ENCODE assay signal across 8 cellular contexts in genomic region chr15:78979456-78980320, GRCh38. TPM values are rescaled to one million over a fixed set of nuclear protein-coding genes. Genes with fewer than 3 reads are reported as not detected.
A peak's percentile ranks its signal among the peaks of the same experiment; 100 is the strongest.
DNase-seq lines count a peak whose midpoint lies in the region; ATAC-seq and TF ChIP-seq lines count a peak whose summit lies in the region.

No MANE protein-coding gene starts in this region.

- intact Hi-C loops in dorsolateral prefrontal cortex (cut with DNase I) (no loop called here), thyroid gland (cut with DNase I) (no loop called here)

- peak; percentile 95 for ATAC-seq in SK-N-SH treated with all-trans-retinoic acid at 6 μM for 48 hours
- peak; percentile 21 for ATAC-seq in lung (ENCODE audit: insufficient read depth, low FRiP score)
- no peak for ATAC-seq in GM21528 (IDR thresholded peaks at IDR 0.05; ENCODE audit: low FRiP score, unreplicated experiment)

- H3K4me3 ChIP-seq in dorsolateral prefrontal cortex (no peak overlapping the region), lung (no peak overlapping the region), thyroid gland (replicated peaks in 1 of 3) (no peak overlapping the region)

- peak; percentile 61 for DNase-seq in activated CD8-positive, alpha-beta memory T cell treated with anti-CD3 and anti-CD28 coated beads for 24 hours
- no peak for DNase-seq in activated CD8-positive, alpha-beta memory T cell treated with anti-CD3 and anti-CD28 coated beads, Interleukin-2, amount 50 U/mL, for 48 hours
- DNase-seq in LoVo (ENCODE audit: low spot score) (peak; percentile 74), dorsolateral prefrontal cortex (peak in 7 of 10 donors; percentile 39 to 72 (median 54)), lung (ENCODE audit: low spot score) (peak; percentile 69), thyroid gland (peak; percentile 63 to 69)

- WGBS in lung, 2 donors, result 60 to 69% methylated on average over 17 of the region's 17 CpGs
- WGBS in thyroid gland, 2 donors, result 60 to 66% methylated on average over 15 to 16 of the region's 17 CpGs

- H3K27me3 ChIP-seq in dorsolateral prefrontal cortex (no peaks in the 10 kb centered on the region), lung (ENCODE audit: control insufficient read depth, insufficient read depth) (no peaks in the 10 kb centered on the region), thyroid gland (no peaks in the 10 kb centered on the region)

- no peak for TF ChIP-seq POLR2A in thyroid gland (IDR thresholded peaks at IDR 0.05)

- H3K36me3 ChIP-seq in lung (ENCODE audit: control insufficient read depth in 2 of 2, insufficient read depth in 2 of 2, low read length in 2 of 2) (no peaks in the 10 kb centered on the region), thyroid gland (no peaks in the 10 kb centered on the region)

- TF ChIP-seq CTCF in dorsolateral prefrontal cortex (IDR thresholded peaks at IDR 0.05 in 54 of 56, conservative IDR thresholded peaks at IDR 0.05 in 2 of 56; ENCODE audit: low read depth in 1 of 56, partially characterized antibody in 56 of 56) (peak; percentile 33 to 79 (median 67)), lung (IDR thresholded peaks at IDR 0.05; ENCODE audit: control extremely low read depth, extremely low read depth) (peak; percentile 57), thyroid gland (IDR thresholded peaks at IDR 0.05) (peak; percentile 18 to 61 (median 53))

- H3K9me3 ChIP-seq in lung (ENCODE audit: control insufficient read depth in 2 of 2, insufficient read depth in 1 of 2, low read length in 1 of 2), result no peaks in the 10 kb centered on the region
- H3K9me3 ChIP-seq in thyroid gland, result no peaks in the 10 kb centered on the region

- peak overlapping the region in 5 of 59 donors; percentile 19 to 48 (median 38) for H3K27ac ChIP-seq in dorsolateral prefrontal cortex
- H3K27ac ChIP-seq in lung (ENCODE audit: low read depth in 1 of 2, low read length in 1 of 2), result peak overlapping the region in 1 of 2 donors; percentile 10
- H3K27ac ChIP-seq in thyroid gland, result no peak overlapping the region

- peaks cover 0 to 5% of the 10 kb centered on the region in 2 donors for H3K4me1 ChIP-seq in lung (ENCODE audit: control insufficient read depth in 2 of 2, insufficient read depth in 2 of 2, low read length in 2 of 2)
- H3K4me1 ChIP-seq in thyroid gland, result no peaks in the 10 kb centered on the region

TF ChIP-seq in SK-N-SH treated with all-trans-retinoic acid at 6 μM for 48 hours, 23 proteins besides CTCF, POLR2A, EP300 and RAD21:
- 0 out of 2 replicates have a peak, but pooled peaks have one; percentile 62 for TF ChIP-seq BACH2 (CRISPR knock-in tag; IDR thresholded peaks at IDR 0.05; ENCODE audit: borderline replicate concordance)
- 0 out of 2 replicates have a peak, but pooled peaks have one; percentile 35 for TF ChIP-seq ZNF70 (CRISPR knock-in tag; IDR thresholded peaks at IDR 0.05)
- TF ChIP-seq ZNF8 (CRISPR knock-in tag; IDR thresholded peaks at IDR 0.05), result peak; percentile 43; the same call in 1 of the 2 replicates
- no peak for TF ChIP-seq RARB (CRISPR knock-in tag; IDR thresholded peaks at IDR 0.05)
- no peak for TF ChIP-seq OSR1 (CRISPR knock-in tag; IDR thresholded peaks at IDR 0.05)
- peak; percentile 85; the same call in 1 of the 2 replicates for TF ChIP-seq PPARA (CRISPR knock-in tag; IDR thresholded peaks at IDR 0.05; ENCODE audit: borderline replicate concordance)
- peak; percentile 77 for TF ChIP-seq TSHZ2 (CRISPR knock-in tag; IDR thresholded peaks at IDR 0.05)
- TF ChIP-seq SNAI2 (CRISPR knock-in tag; IDR thresholded peaks at IDR 0.05), result peak; percentile 84; the same call in 1 of the 2 replicates
- TF ChIP-seq CREB5 (CRISPR knock-in tag; IDR thresholded peaks at IDR 0.05; ENCODE audit: low read depth), result no peak
- 0 out of 2 replicates have a peak, but pooled peaks have one; percentile 26 for TF ChIP-seq CSRNP3 (CRISPR knock-in tag; IDR thresholded peaks at IDR 0.05)
- TF ChIP-seq ZC3H10 (CRISPR knock-in tag; IDR thresholded peaks at IDR 0.05), result no peak
- TF ChIP-seq ARNTL (CRISPR knock-in tag; IDR thresholded peaks at IDR 0.05; ENCODE audit: borderline replicate concordance, low read depth), result 0 out of 2 replicates have a peak, but pooled peaks have one; percentile 49
- TF ChIP-seq ZFP30 (CRISPR knock-in tag; IDR thresholded peaks at IDR 0.05), result peak; percentile 39; the same call in 1 of the 2 replicates
- peak; percentile 91; the same call in 1 of the 2 replicates for TF ChIP-seq CSDC2 (CRISPR knock-in tag; IDR thresholded peaks at IDR 0.05)
- TF ChIP-seq ZFP3 (CRISPR knock-in tag; IDR thresholded peaks at IDR 0.05), result peak; percentile 82; the same call in 1 of the 2 replicates
- peak; percentile 81; the same call in 1 of the 2 replicates for TF ChIP-seq ZNF565 (CRISPR knock-in tag; conservative IDR thresholded peaks at IDR 0.05; ENCODE audit: low read depth)

RNA-seq across cellular contexts. Expression of gene CTSH, which starts 34.8 kb away (rescaled TPM):
- total RNA-seq in dorsolateral prefrontal cortex (100 to 1,000 TPM in 19 of 120 experiments, 10 to 100 TPM in 101; 37.9 to 182 (median 75.8) TPM), lung (1,000 to 10,000 TPM in 1 of 2 donors, 100 to 1,000 TPM in 1; 962 to 1,456 TPM), thyroid gland (100 to 1,000 TPM in 3 of 4 donors, 10 to 100 TPM in 1; 91.1 to 123 (median 110) TPM)
- 1,000 to 10,000 TPM in 1 of 2 donors, 100 to 1,000 TPM in 1; 821 to 1,902 TPM for polyA plus RNA-seq in lung

Comparison
In these comparisons a context has a peak if more than half of its experiments do, and no peak if none do; other contexts are left out.
1. RNA of gene CTSH, which starts 34.8 kb away (total RNA-seq): 962 to 1,456 TPM in lung; 91.1 to 123 TPM in thyroid gland and 37.9 to 182 TPM in dorsolateral prefrontal cortex; every median in the first group is over 4 times any median in the second.
2. Peak in every context shown above with its lines, with median percentiles within 50 percentile points of each other: CTCF ChIP-seq.